21 cellular contexts compared by ENCODE assay signal in genomic region chr16:23929237-23929636, GRCh38.
"Had no signal": no experiment of that assay in that cellular context is flagged by ENCODE, and none has a peak within 500 bp of the region (broad histone marks: within the 10 kb centered on the region; RNA-seq: fewer than 3 reads in every experiment).

No MANE protein-coding gene starts in this region.

- H3K4me1 ChIP-seq: esophagus squamous epithelium, gastroesophageal sphincter, right atrium auricular region, tibial artery, upper lobe of left lung, uterus had no signal

- H3K4me2 ChIP-seq: neural progenitor cell had no signal

- H3K27me3 Mint-ChIP-seq: natural killer cell treated with Interleukin-12 subunit alpha and Interleukin-12 subunit beta and Interleukin-15 and Interleukin-18, amount 100 ng/mL, for 72 hours; stimulated activated naive CD8-positive, alpha-beta T cell treated with anti-CD3 and anti-CD28 coated beads, Interleukin-15, Interleukin-2, amounts not matched to agents 100 ng/mL and 50 ng/mL, for 24 hours had no signal

- H3K27ac ChIP-seq: epithelial cell of prostate, esophagus squamous epithelium, gastroesophageal sphincter, neural progenitor cell, ovary, right atrium auricular region, tibial artery, upper lobe of left lung, uterus had no signal

- H3K36me3 Mint-ChIP-seq: mesothelial cell of epicardium, neural progenitor cell had no signal

- H3K4me3 ChIP-seq: esophagus squamous epithelium, gastroesophageal sphincter, neural progenitor cell, ovary, right atrium auricular region, tibial artery, upper lobe of left lung, uterus had no signal

- H3K27me3 ChIP-seq: esophagus squamous epithelium, gastroesophageal sphincter, neural progenitor cell, ovary, right atrium auricular region, tibial artery, upper lobe of left lung, uterus had no signal

- H3K9ac ChIP-seq: neural progenitor cell had no signal

- DNase-seq: cortex of kidney; effector memory CD4-positive, alpha-beta T cell; esophagus squamous epithelium; foreskin fibroblast; glutamatergic neuron; islet precursor cell; nucleus accumbens; ovary; small intestine; stimulated activated CD4-positive, alpha-beta T cell treated with anti-CD3 and anti-CD28 coated beads, Interleukin-2, amount 100 ng/mL, for 48 hours; tibial artery; uterus had no signal

- ATAC-seq: gastroesophageal sphincter; left lobe of liver; natural killer cell treated with Interleukin-12 subunit alpha and Interleukin-12 subunit beta and Interleukin-15 and Interleukin-18, amount 100 ng/mL, for 72 hours had no signal

- H3K27ac Mint-ChIP-seq: mesothelial cell of epicardium; neural progenitor cell; stimulated activated naive CD8-positive, alpha-beta T cell treated with anti-CD3 and anti-CD28 coated beads, Interleukin-15, Interleukin-2, amounts not matched to agents 100 ng/mL and 50 ng/mL, for 24 hours had no signal

- H3K4me1 Mint-ChIP-seq: mesothelial cell of epicardium had no signal

- H3K4me3 Mint-ChIP-seq: mesothelial cell of epicardium; natural killer cell treated with Interleukin-12 subunit alpha and Interleukin-12 subunit beta and Interleukin-15 and Interleukin-18, amount 100 ng/mL, for 72 hours; neural progenitor cell; stimulated activated naive CD8-positive, alpha-beta T cell treated with anti-CD3 and anti-CD28 coated beads, Interleukin-15, Interleukin-2, amounts not matched to agents 100 ng/mL and 50 ng/mL, for 24 hours had no signal

- H2AFZ ChIP-seq: neural progenitor cell had no signal
